In genomic region chr2:165953655-165954606, GRCh38 we compare ENCODE assay signal across 8 cellular contexts. TPM values are rescaled to one million over a fixed set of nuclear protein-coding genes. Genes with fewer than 3 reads are reported as not detected.
DNase-seq lines count a peak whose midpoint lies in the region; TF ChIP-seq lines count a peak whose summit lies in the region.

Gene TTC21B (minus strand): TSS chr2:165953776. CDS start chr2:165953705, 71 bp downstream.

- TF ChIP-seq EP300 in neural cell (conservative IDR thresholded peaks at IDR 0.05; ENCODE audit: poor library complexity, severe bottlenecking) (peak; percentile 57), stomach (IDR thresholded peaks at IDR 0.05) (no peak)

- peak within 1 kb of the TSS; percentile 82 for H3K9ac ChIP-seq in MM.1S (ENCODE audit: low read length)
- H3K9ac ChIP-seq in neural cell (ENCODE audit: low read length) = peak within 1 kb of the TSS; percentile 78

- TF ChIP-seq CTCF in MM.1S (IDR thresholded peaks at IDR 0.05; ENCODE audit: low read length) = peak; percentile 77
- TF ChIP-seq CTCF in fibroblast of villous mesenchyme (IDR thresholded peaks at IDR 0.05; ENCODE audit: insufficient read depth, low read depth, low read length) = peak; percentile 73
- peak; percentile 93 for TF ChIP-seq CTCF in neural cell (IDR thresholded peaks at IDR 0.05; ENCODE audit: poor library complexity, severe bottlenecking)
- TF ChIP-seq CTCF in stomach (IDR thresholded peaks at IDR 0.05) = peak in 5 of 7 experiments; percentile 43 to 88 (median 81)

- H3K27ac ChIP-seq in MM.1S (ENCODE audit: low read length) = peak within 1 kb of the TSS; percentile 78
- peak within 1 kb of the TSS; percentile 77 for H3K27ac ChIP-seq in neural cell (ENCODE audit: low read length)
- peak within 1 kb of the TSS; percentile 88 to 95 (median 91) for H3K27ac ChIP-seq in stomach

- H3F3A ChIP-seq in MM.1S (ENCODE audit: insufficient read depth, low read length) (0 out of 2 replicates have a peak, but pooled peaks cover 5% of the 10 kb centered on the region), neural cell (ENCODE audit: insufficient read depth, low read length, poor library complexity, severe bottlenecking) (no peaks in the 10 kb centered on the region)

- 0 to 1% (median 0%) methylated on average over 50 to 55 of the region's 55 CpGs for WGBS in stomach, 5 donors

- peak in 1 of 4 donors; percentile 8 for TF ChIP-seq POLR2A in stomach (IDR thresholded peaks at IDR 0.05)

- peak within 1 kb of the TSS; percentile 73 for H3K4me2 ChIP-seq in MM.1S (ENCODE audit: low read depth, low read length)
- peak within 1 kb of the TSS; percentile 91 for H3K4me2 ChIP-seq in neural cell (ENCODE audit: low read length)

- no peaks in the 10 kb centered on the region for H3K27me3 ChIP-seq in HAP-1 (ENCODE audit: low read depth)
- H3K27me3 ChIP-seq in MM.1S (replicated peaks; ENCODE audit: insufficient read depth, low read length) = no peaks in the 10 kb centered on the region
- no peaks in the 10 kb centered on the region for H3K27me3 ChIP-seq in neural cell (ENCODE audit: insufficient read depth, low read depth, low read length)
- no peaks in the 10 kb centered on the region for H3K27me3 ChIP-seq in stomach

- no peaks in the 10 kb centered on the region for H3K9me3 ChIP-seq in HAP-1
- H3K9me3 ChIP-seq in MM.1S (replicated peaks; ENCODE audit: insufficient read depth, low read length) = no peaks in the 10 kb centered on the region
- no peaks in the 10 kb centered on the region for H3K9me3 ChIP-seq in neural cell (ENCODE audit: low read length)
- no peaks in the 10 kb centered on the region for H3K9me3 ChIP-seq in stomach

- peak within 1 kb of the TSS; percentile 82 for H3K4me3 ChIP-seq in HAP-1
- peak within 1 kb of the TSS; percentile 75 for H3K4me3 ChIP-seq in MM.1S (ENCODE audit: low read length)
- peak within 1 kb of the TSS; percentile 79 for H3K4me3 ChIP-seq in fibroblast of villous mesenchyme (ENCODE audit: low read depth, low read length)
- peak within 1 kb of the TSS; percentile 82 for H3K4me3 ChIP-seq in neural cell (ENCODE audit: low read length)
- H3K4me3 ChIP-seq in stomach = peak within 1 kb of the TSS; percentile 68 to 88 (median 75)

- TF ChIP-seq RAD21 in neural cell (conservative IDR thresholded peaks at IDR 0.05) = peak; percentile 78

- in situ Hi-C loops in HAP-1 (cut with MboI; ENCODE audit: low sequenced_read_pairs) = loop anchor here (10.0 kb wide), 1 partner anchor 171 kb away; the partner anchor contains the start of gene SCN1A

- intact Hi-C loops in stomach (cut with DNase I; ENCODE audit: low total_unique reads) = no loop called here

- H3K4me1 ChIP-seq in HAP-1 (peaks cover 21% of the 10 kb centered on the region), MM.1S (ENCODE audit: low read length) (peaks cover 13% of the 10 kb centered on the region), stomach (peaks cover 6 to 52% (median 32%) of the 10 kb centered on the region in 4 donors)

- no peaks in the 10 kb centered on the region for H4K20me1 ChIP-seq in MM.1S (ENCODE audit: insufficient read depth, low read length)
- no peaks in the 10 kb centered on the region for H4K20me1 ChIP-seq in neural cell (ENCODE audit: insufficient read depth)

- H3K9me2 ChIP-seq in MM.1S (replicated peaks; ENCODE audit: insufficient read depth, low read length) (no peaks in the 10 kb centered on the region), neural cell (ENCODE audit: insufficient read depth, low read length) (no peaks in the 10 kb centered on the region)

- H3K36me3 ChIP-seq in HAP-1 (replicated peaks) (peaks cover under 1% of the 10 kb centered on the region), MM.1S (replicated peaks; ENCODE audit: insufficient read depth, low read length) (no peaks in the 10 kb centered on the region), neural cell (ENCODE audit: insufficient read depth, low read length) (no peaks in the 10 kb centered on the region), stomach (peaks cover under 1 to 2% (median 1%) of the 10 kb centered on the region in 4 donors)

- H3K79me2 ChIP-seq in MM.1S (ENCODE audit: low read length) (peaks cover 32% of the 10 kb centered on the region), neural cell (replicated peaks; ENCODE audit: insufficient read depth, low read length) (peaks cover 38% of the 10 kb centered on the region)

- H2AFZ ChIP-seq in MM.1S (ENCODE audit: low read length) (peak within 1 kb of the TSS; percentile 65), neural cell (ENCODE audit: low read depth, low read length) (peak within 1 kb of the TSS; percentile 67)

- DNase-seq in GDM1 (lab: John Stamatoyannopoulos, UW) (peak; percentile 90), HAP-1 (ENCODE audit: low spot score in 2 of 2) (peak; percentile 89 to 98), MM.1S (peak; percentile 93), SIG-M5 (lab: John Stamatoyannopoulos, UW) (peak; percentile 79), activated gamma-delta T cell (lab: John Stamatoyannopoulos, UW) (peak; percentile 92), fibroblast of villous mesenchyme (ENCODE audit: low read depth) (peak; percentile 96), stomach (peak; percentile 95)

TF ChIP-seq in neural cell, 6 proteins besides CTCF, POLR2A, EP300 and RAD21:
- TF ChIP-seq REST (IDR thresholded peaks at IDR 0.05; ENCODE audit: borderline replicate concordance) (peak; percentile 99), MXI1 (conservative IDR thresholded peaks at IDR 0.05; ENCODE audit: poor library complexity, severe bottlenecking) (peak; percentile 84), EZH2 (IDR thresholded peaks at IDR 0.05; ENCODE audit: borderline replicate concordance, insufficient read depth, low read length, poor library complexity, severe bottlenecking) (no peak), POLR2AphosphoS5 (IDR thresholded peaks at IDR 0.05) (peak; percentile 76), SMC3 (conservative IDR thresholded peaks at IDR 0.05; ENCODE audit: poor library complexity) (peak; percentile 96), TAF1 (IDR thresholded peaks at IDR 0.05; ENCODE audit: low read depth) (peak; percentile 50)

RNA-seq across cellular contexts. Expression of gene TTC21B, which starts in this region (rescaled TPM):
- total RNA-seq in fibroblast of villous mesenchyme (25.4 and 34.5 TPM in 2 replicates), stomach (10 to 100 TPM in 4 of 5 donors, 1 to 10 TPM in 1; 9.9 to 78.6 (median 21.7) TPM)
- polyA plus RNA-seq in neural cell (25.0 and 31.1 TPM in 2 replicates), stomach (1 to 10 TPM; 3.3 to 6.4 (median 3.9) TPM)
- polyA minus RNA-seq in neural cell = 97.8 and 104 TPM in 2 replicates

Comparison
In these comparisons a context has a peak if more than half of its experiments do, and no peak if none do; other contexts are left out.
1. Peak in every context shown above with its lines: DNase-seq, H3K4me3 ChIP-seq and H3K27ac ChIP-seq.